In genomic region chr6:34284563-34285545, GRCh38 we compare ENCODE assay signal across 9 cellular contexts. TPM values are rescaled to one million over a fixed set of nuclear protein-coding genes. Genes with fewer than 3 reads are reported as not detected.
DNase-seq lines count a peak whose midpoint lies in the region; TF ChIP-seq lines count a peak whose summit lies in the region.
"Had no signal": no experiment of that assay in that cellular context is flagged by ENCODE, and none has a peak within 500 bp of the region (broad histone marks: within the 10 kb centered on the region; RNA-seq: fewer than 3 reads in every experiment).

No MANE protein-coding gene starts in this region.

- TF ChIP-seq CTCF in AG10803 (conservative IDR thresholded peaks at IDR 0.05; ENCODE audit: low read length) = no peak
- no peak for TF ChIP-seq CTCF in coronary artery (IDR thresholded peaks at IDR 0.05)

- peak; percentile 90 for DNase-seq in AG10803 (ENCODE audit: low read depth)
- DNase-seq in M059J (ENCODE audit: low read depth) = peak; percentile 29
- DNase-seq in coronary artery (ENCODE audit: low spot score) = no peak
- DNase-seq in midbrain (lab: John Stamatoyannopoulos, UW) = peak; percentile 42
- DNase-seq in stimulated activated CD4-positive, alpha-beta T cell treated with anti-CD3 and anti-CD28 coated beads, Interleukin-1b, Interleukin-23, amount 100 ng/mL, for 48 hours = no peak
- DNase-seq in glomerular visceral epithelial cell (ENCODE audit: extremely low spot score) = no peak
- DNase-seq in activated CD4-positive, CD25-positive, alpha-beta regulatory T cell (lab: John Stamatoyannopoulos, UW) = no peak
- no peak for DNase-seq in activated naive CD4-positive, alpha-beta T cell treated with anti-CD3 and anti-CD28 coated beads, Interleukin-2, amount 50 U/mL, for 16 hours

- peak overlapping the region in 1 of 2 donors; percentile 70 for H3K27ac ChIP-seq in coronary artery
- H3K27ac ChIP-seq: parathyroid adenoma had no signal

- H3K4me3 ChIP-seq in AG10803 (ENCODE audit: low read length) (no peak overlapping the region), coronary artery (peak overlapping the region; percentile 3)

RNA-seq across cellular contexts. Expression of gene SMIM29, which starts 36.0 kb away (rescaled TPM):
- 50.5 and 73.3 TPM in 2 replicates for total RNA-seq in M059J (2014; rRNA removed; shearing (Covaris generic))

RNA-seq across cellular contexts. Expression of gene HMGA1, which starts 48.2 kb away (rescaled TPM):
- 124 and 169 TPM in 2 replicates for total RNA-seq in M059J (2014; rRNA removed; shearing (Covaris generic))

Comparison
In these comparisons a context has a peak if more than half of its experiments do, and no peak if none do; other contexts are left out.
1. DNase-seq: peak in AG10803 (single experiment), M059J (single experiment) and midbrain (single experiment); none in coronary artery (single experiment), stimulated activated CD4-positive, alpha-beta T cell treated with anti-CD3 and anti-CD28 coated beads, Interleukin-1b, Interleukin-23, amount 100 ng/mL, for 48 hours (single experiment), glomerular visceral epithelial cell (single experiment), activated CD4-positive, CD25-positive, alpha-beta regulatory T cell (0 of 4) and activated naive CD4-positive, alpha-beta T cell treated with anti-CD3 and anti-CD28 coated beads, Interleukin-2, amount 50 U/mL, for 16 hours (single experiment).